In the genomic region with DNA sequence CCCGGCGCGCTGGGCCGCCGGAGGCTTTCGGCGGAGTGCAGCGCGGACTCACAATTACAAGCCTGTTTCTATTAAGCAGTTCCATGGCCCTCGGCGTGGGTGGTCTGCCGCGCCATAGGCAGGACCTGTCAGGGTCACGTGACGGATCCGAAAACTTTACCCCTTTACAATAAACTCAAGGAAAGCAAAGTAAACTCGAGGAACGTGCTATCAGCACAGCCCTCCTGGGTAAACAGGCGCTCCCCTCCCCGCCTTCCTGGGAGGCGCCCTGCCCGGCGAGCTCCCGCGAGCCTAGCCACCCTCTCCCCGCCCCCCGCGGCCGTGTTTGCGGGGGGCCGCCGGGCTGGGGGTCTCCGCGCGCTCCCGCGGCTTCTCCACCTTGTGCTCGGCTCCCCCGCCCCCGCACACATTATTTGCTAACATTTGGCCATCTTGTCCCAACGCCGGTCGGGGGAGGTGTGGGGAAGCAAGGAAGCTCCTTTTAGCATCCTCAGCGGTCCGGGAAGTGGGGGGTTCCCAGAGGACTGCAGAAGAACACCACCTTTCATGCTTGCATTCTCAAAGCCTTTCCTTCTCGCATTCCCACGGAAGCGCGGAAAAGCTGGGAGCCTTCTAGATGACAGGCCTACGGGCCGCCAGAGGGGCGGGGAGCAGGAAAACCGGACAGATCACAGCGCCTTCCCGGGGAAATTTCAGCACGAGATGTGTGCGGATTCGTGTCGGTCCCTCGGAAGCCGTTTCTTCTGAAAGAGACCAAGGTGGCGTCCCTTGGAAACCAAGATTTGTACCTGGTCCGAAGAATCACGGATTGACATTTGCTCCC, we compare ENCODE assay signal across 8 cellular contexts. TPM values are rescaled to one million over a fixed set of nuclear protein-coding genes. Genes with fewer than 3 reads are reported as not detected.
DNase-seq lines count a peak whose midpoint lies in the region; ATAC-seq and TF ChIP-seq lines count a peak whose summit lies in the region.

A gene (minus strand): TSS at position 236 of the 823 bp plus-strand sequence.

- no peaks in the 10 kb centered on the region for H3K9me3 ChIP-seq in endocrine pancreas (ENCODE audit: control insufficient read depth, low read length)
- peaks cover 5% of the 10 kb centered on the region for H3K9me3 ChIP-seq in mesodermal cell (ENCODE audit: control insufficient read depth, low read length)
- H3K9me3 ChIP-seq in stomach: peaks cover 0 to 7% (median 0%) of the 10 kb centered on the region in 4 donors

- no peak for TF ChIP-seq POLR2A in stomach (IDR thresholded peaks at IDR 0.05)

- no peak within 1 kb of the TSS for H3K27ac ChIP-seq in mesodermal cell (ENCODE audit: low read depth, low read length, severe bottlenecking)
- H3K27ac ChIP-seq in stomach: peak within 1 kb of the TSS; percentile 68 to 85 (median 79)

- H3K36me3 ChIP-seq in endocrine pancreas (ENCODE audit: control insufficient read depth, insufficient read depth, low read length): no peaks in the 10 kb centered on the region
- no peaks in the 10 kb centered on the region for H3K36me3 ChIP-seq in mesodermal cell (ENCODE audit: control insufficient read depth, insufficient read depth, low read length)
- no peaks in the 10 kb centered on the region for H3K36me3 ChIP-seq in stomach

- DNase-seq in Ammon's horn (ENCODE audit: low spot score): peak; percentile 40
- peak; percentile 42 for DNase-seq in HK-2 (ENCODE audit: unreplicated experiment)
- DNase-seq in activated CD4-positive, alpha-beta memory T cell treated with anti-CD3 and anti-CD28 coated beads, Interleukin-2, amount 10 ng/mL, durations not matched to agents 7 days and 5 days: peak; percentile 48
- DNase-seq in stomach: peak; percentile 60

- H3K4me3 Mint-ChIP-seq in activated CD4-positive, alpha-beta memory T cell treated with anti-CD3 and anti-CD28 coated beads, Interleukin-2, amount 10 ng/mL, durations not matched to agents 7 days and 5 days: peak within 1 kb of the TSS; percentile 83

- H3K9ac ChIP-seq in endocrine pancreas (ENCODE audit: control insufficient read depth, insufficient read depth, low read length): peak within 1 kb of the TSS; percentile 73

- CTCF ChIA-PET in activated CD4-positive, alpha-beta memory T cell treated with anti-CD3 and anti-CD28 coated beads, Interleukin-2, amount 10 ng/mL, durations not matched to agents 7 days and 5 days (lab: Charles Lee): no interaction called here

- H3K27me3 ChIP-seq in endocrine pancreas (ENCODE audit: control insufficient read depth, insufficient read depth, low read length) (no peaks in the 10 kb centered on the region), stomach (peaks cover 0 to 26% (median 16%) of the 10 kb centered on the region in 3 donors)

- H3K27ac Mint-ChIP-seq in activated CD4-positive, alpha-beta memory T cell treated with anti-CD3 and anti-CD28 coated beads, Interleukin-2, amount 10 ng/mL, durations not matched to agents 7 days and 5 days: no peak within 1 kb of the TSS

- H3K27me3 Mint-ChIP-seq in activated CD4-positive, alpha-beta memory T cell treated with anti-CD3 and anti-CD28 coated beads, Interleukin-2, amount 10 ng/mL, durations not matched to agents 7 days and 5 days: peaks cover 70% of the 10 kb centered on the region

- WGBS in mesodermal cell (ENCODE audit: insufficient coverage in 2 of 2), 2 experiments: 2% methylated on average over 37 to 42 of the region's 64 CpGs
- WGBS in stomach, 5 donors: 2 to 4% (median 2%) methylated on average over 56 to 64 of the region's 64 CpGs

- TF ChIP-seq CTCF in stomach (IDR thresholded peaks at IDR 0.05): peak in 1 of 7 experiments; percentile 6

- POLR2A ChIA-PET in activated CD4-positive, alpha-beta memory T cell treated with anti-CD3 and anti-CD28 coated beads, Interleukin-2, amount 10 ng/mL, durations not matched to agents 7 days and 5 days (lab: Charles Lee): interaction anchor here (0.8 kb wide), 2 partner anchors 10 to 22 kb away, joined by 3 to 4 read pairs; no protein-coding TSS in a partner anchor

- intact Hi-C loops in stomach (cut with DNase I; ENCODE audit: low total_unique reads): no loop called here

- H3K36me3 Mint-ChIP-seq in activated CD4-positive, alpha-beta memory T cell treated with anti-CD3 and anti-CD28 coated beads, Interleukin-2, amount 10 ng/mL, durations not matched to agents 7 days and 5 days (ENCODE audit: low read depth): peaks cover 3% of the 10 kb centered on the region

- peaks cover 18% of the 10 kb centered on the region for H3K4me1 Mint-ChIP-seq in activated CD4-positive, alpha-beta memory T cell treated with anti-CD3 and anti-CD28 coated beads, Interleukin-2, amount 10 ng/mL, durations not matched to agents 7 days and 5 days

- H3K4me1 ChIP-seq in endocrine pancreas (ENCODE audit: control insufficient read depth, insufficient read depth, low read length) (no peaks in the 10 kb centered on the region), mesodermal cell (ENCODE audit: control insufficient read depth, insufficient read depth, low read length, poor library complexity, severe bottlenecking) (peaks cover 20% of the 10 kb centered on the region), stomach (peaks cover 20 to 41% (median 32%) of the 10 kb centered on the region in 4 donors)

- H3K4me3 ChIP-seq in endocrine pancreas (ENCODE audit: control insufficient read depth, insufficient read depth, low read length): peak within 1 kb of the TSS; percentile 38
- peak within 1 kb of the TSS; percentile 56 for H3K4me3 ChIP-seq in mesodermal cell (ENCODE audit: extremely low read depth, insufficient read depth, low read length, poor library complexity, severe bottlenecking)
- peak within 1 kb of the TSS; percentile 62 to 65 (median 65) for H3K4me3 ChIP-seq in stomach

- no peak for TF ChIP-seq EP300 in stomach (IDR thresholded peaks at IDR 0.05)

- peaks cover 6% of the 10 kb centered on the region for H3K9me3 Mint-ChIP-seq in activated CD4-positive, alpha-beta memory T cell treated with anti-CD3 and anti-CD28 coated beads, Interleukin-2, amount 10 ng/mL, durations not matched to agents 7 days and 5 days

- ATAC-seq in GM19452 (IDR thresholded peaks at IDR 0.05; ENCODE audit: unreplicated experiment): no peak
- ATAC-seq in GM19035 (IDR thresholded peaks at IDR 0.05; ENCODE audit: unreplicated experiment): no peak

RNA-seq across cellular contexts. Expression of the gene that starts here (rescaled TPM):
- total RNA-seq in activated CD4-positive, alpha-beta memory T cell treated with anti-CD3 and anti-CD28 coated beads, Interleukin-2, amount 10 ng/mL, durations not matched to agents 7 days and 5 days: 10 to 100 TPM; 17.2 to 19.2 TPM
- polyA plus RNA-seq in mesodermal cell (2013, experiment 1 of 2): 18.2 TPM
- polyA plus RNA-seq in mesodermal cell (2013, experiment 2 of 2): 15.8 TPM
- total RNA-seq in stomach: 10 to 100 TPM; 20.6 to 53.3 (median 28.0) TPM
- 1 to 10 TPM; 3.9 to 9.3 (median 8.6) TPM for polyA plus RNA-seq in stomach
